ENCODE assay signal across 8 cellular contexts in genomic region chr18:59357928-59358327, GRCh38. TPM values are rescaled to one million over a fixed set of nuclear protein-coding genes. Genes with fewer than 3 reads are reported as not detected.
DNase-seq lines count a peak whose midpoint lies in the region; ATAC-seq and TF ChIP-seq lines count a peak whose summit lies in the region.

No MANE protein-coding gene starts in this region.

- H3K9me3 Mint-ChIP-seq in neural progenitor cell: no peaks in the 10 kb centered on the region

- peaks cover 16% of the 10 kb centered on the region for H3K4me1 Mint-ChIP-seq in neural progenitor cell

- DNase-seq in stimulated activated CD4-positive, alpha-beta T cell treated with anti-CD3 and anti-CD28 coated beads, Interleukin-2, amount 100 ng/mL, for 4 hours (ENCODE audit: low read depth): peak; percentile 4
- no peak for DNase-seq in stimulated activated CD4-positive, alpha-beta T cell treated with anti-CD3 and anti-CD28 coated beads, Interleukin-1b, Interleukin-23, amount 100 ng/mL, for 48 hours
- DNase-seq in SW480 (ENCODE audit: low spot score): peak; percentile 8
- peak; percentile 63 for DNase-seq in epithelial cell of prostate (ENCODE audit: low read depth, low spot score)
- peak; percentile 13 for DNase-seq in neural progenitor cell (ENCODE audit: low spot score)
- DNase-seq in activated effector memory CD4-positive, alpha-beta T cell treated with anti-CD3 and anti-CD28 coated beads, Interleukin-2, amount 50 U/mL, for 16 hours: no peak

- peak overlapping the region; percentile 99 for H3K4me3 Mint-ChIP-seq in neural progenitor cell

- peaks cover 4% of the 10 kb centered on the region for H3K27me3 Mint-ChIP-seq in neural progenitor cell (ENCODE audit: insufficient read depth, low read depth)

- no peak for ATAC-seq in GM18873 (IDR thresholded peaks at IDR 0.05; ENCODE audit: low FRiP score, unreplicated experiment)
- ATAC-seq in GM21423 (IDR thresholded peaks at IDR 0.05; ENCODE audit: unreplicated experiment): no peak

- peaks cover 50% of the 10 kb centered on the region for H4K20me1 ChIP-seq in neural progenitor cell (ENCODE audit: low read depth)

- peaks cover 68% of the 10 kb centered on the region for H3K79me2 ChIP-seq in neural progenitor cell (ENCODE audit: low read depth)

- H3K9ac ChIP-seq in neural progenitor cell: peak overlapping the region; percentile 86

- peaks cover 5% of the 10 kb centered on the region for H3F3A ChIP-seq in neural progenitor cell (ENCODE audit: low read depth)

- H3K4me2 ChIP-seq in neural progenitor cell: peak overlapping the region; percentile 93

- H3K4me3 ChIP-seq in neural progenitor cell: peak overlapping the region; percentile 84

- peaks cover 15% of the 10 kb centered on the region for H3K27me3 ChIP-seq in neural progenitor cell

- H3K36me3 ChIP-seq in neural progenitor cell: peaks cover 34% of the 10 kb centered on the region

- H3K27ac ChIP-seq in epithelial cell of prostate (peak overlapping the region; percentile 65), neural progenitor cell (no peak overlapping the region)

- TF ChIP-seq CTCF in neural progenitor cell (IDR thresholded peaks at IDR 0.05): no peak

- H3K9me3 ChIP-seq in neural progenitor cell (ENCODE audit: low read depth): no peaks in the 10 kb centered on the region

- H3K4me1 ChIP-seq in neural progenitor cell: peaks cover 68% of the 10 kb centered on the region

- peaks cover 13% of the 10 kb centered on the region for H3K36me3 Mint-ChIP-seq in neural progenitor cell

- no peak overlapping the region for H2AFZ ChIP-seq in neural progenitor cell (replicated peaks)

- peak overlapping the region; percentile 98 for H3K27ac Mint-ChIP-seq in neural progenitor cell

RNA-seq across cellular contexts. Expression of gene LMAN1, which starts 1.1 kb away (rescaled TPM):
- total RNA-seq in neural progenitor cell (ENCODE audit: low replicate concordance): 276 and 338 TPM in 2 replicates

RNA-seq across cellular contexts. Expression of gene CPLX4, which starts 39.5 kb away (rescaled TPM):
- total RNA-seq in neural progenitor cell (ENCODE audit: low replicate concordance): 0.12 and 2.2 TPM in 2 replicates

Comparison
In these comparisons a context has a peak if more than half of its experiments do, and no peak if none do; other contexts are left out.
1. DNase-seq: peak in stimulated activated CD4-positive, alpha-beta T cell treated with anti-CD3 and anti-CD28 coated beads, Interleukin-2, amount 100 ng/mL, for 4 hours (single experiment), SW480 (single experiment), epithelial cell of prostate (single experiment) and neural progenitor cell (single experiment); none in stimulated activated CD4-positive, alpha-beta T cell treated with anti-CD3 and anti-CD28 coated beads, Interleukin-1b, Interleukin-23, amount 100 ng/mL, for 48 hours (single experiment) and activated effector memory CD4-positive, alpha-beta T cell treated with anti-CD3 and anti-CD28 coated beads, Interleukin-2, amount 50 U/mL, for 16 hours (single experiment).